In genomic region chr14:94381149-94382030, GRCh38 we compare ENCODE assay signal across 17 cellular contexts. TPM values are rescaled to one million over a fixed set of nuclear protein-coding genes. Genes with fewer than 3 reads are reported as not detected.
"Had no signal": no experiment of that assay in that cellular context is flagged by ENCODE, and none has a peak within 500 bp of the region (broad histone marks: within the 10 kb centered on the region; RNA-seq: fewer than 3 reads in every experiment).

No MANE protein-coding gene starts in this region.

- H3K27ac ChIP-seq: esophagus squamous epithelium, thyroid gland had no signal

- H3K9me3 ChIP-seq: esophagus squamous epithelium, thyroid gland had no signal

- H3K27ac Mint-ChIP-seq: activated B cell treated with CpG ODN at 0.5 μM for 24 hours; activated naive CD8-positive, alpha-beta T cell; nephron; T-helper 1 cell treated with Interleukin-12 subunit alpha and Interleukin-12 subunit beta and Interleukin-4 antibody, amounts not matched to agents 30 μg/mL and 1 μg/mL, for 36 hours had no signal

- H3K4me1 Mint-ChIP-seq: activated B cell treated with CpG ODN at 0.5 μM for 24 hours, nephron had no signal

- H3K36me3 ChIP-seq: esophagus squamous epithelium, thyroid gland had no signal

- DNase-seq: activated B cell treated with CpG ODN at 0.5 μM for 24 hours; activated CD4-positive, alpha-beta T cell treated with anti-CD3 and anti-CD28 coated beads, Interleukin-2, amount 50 U/mL, for 1 hour; anterior cingulate cortex; esophagus squamous epithelium; foreskin fibroblast; SHP77; stimulated activated CD4-positive, alpha-beta T cell treated with anti-CD3 and anti-CD28 coated beads, Interleukin-15, amount 100 ng/mL, for 24 hours; stimulated activated CD4-positive, alpha-beta T cell treated with anti-CD3 and anti-CD28 coated beads, Interleukin-4, amount 100 ng/mL, for 4 hours; thyroid gland had no signal

- H3K4me3 Mint-ChIP-seq: activated B cell treated with CpG ODN at 0.5 μM for 24 hours; activated naive CD8-positive, alpha-beta T cell; nephron; T-helper 1 cell treated with Interleukin-12 subunit alpha and Interleukin-12 subunit beta and Interleukin-4 antibody, amounts not matched to agents 30 μg/mL and 1 μg/mL, for 36 hours had no signal

- H3K27me3 ChIP-seq: thyroid gland had no signal

- H3K4me3 ChIP-seq: esophagus squamous epithelium, thyroid gland had no signal

- H3K36me3 Mint-ChIP-seq: activated naive CD8-positive, alpha-beta T cell had no signal

- H3K9me3 Mint-ChIP-seq: activated B cell treated with CpG ODN at 0.5 μM for 24 hours; nephron; T-helper 1 cell treated with Interleukin-12 subunit alpha and Interleukin-12 subunit beta and Interleukin-4 antibody, amounts not matched to agents 30 μg/mL and 1 μg/mL, for 36 hours had no signal

- H3K27me3 Mint-ChIP-seq: activated naive CD8-positive, alpha-beta T cell had no signal

- ATAC-seq: SK-N-SH treated with all-trans-retinoic acid at 6 μM for 48 hours had no signal

RNA-seq across cellular contexts. Expression of gene SERPINA1, which starts 7.0 kb away (rescaled TPM):
- total RNA-seq: dermis microvascular lymphatic vessel endothelial cell, osteocyte had no signal

RNA-seq across cellular contexts. Expression of gene SERPINA2, which starts 14.9 kb away (rescaled TPM):
- total RNA-seq: activated B cell treated with CpG ODN at 0.5 μM for 24 hours, cerebellum, dermis microvascular lymphatic vessel endothelial cell, esophagus squamous epithelium, osteocyte, skeletal muscle tissue, thyroid gland had no signal

RNA-seq across cellular contexts. Expression of gene SERPINA6, which starts 58.3 kb away (rescaled TPM):
- total RNA-seq: activated B cell treated with CpG ODN at 0.5 μM for 24 hours, cerebellum, dermis microvascular lymphatic vessel endothelial cell, esophagus squamous epithelium, osteocyte, skeletal muscle tissue, thyroid gland had no signal
